ENCODE assay signal across 7 cellular contexts in the genomic region with DNA sequence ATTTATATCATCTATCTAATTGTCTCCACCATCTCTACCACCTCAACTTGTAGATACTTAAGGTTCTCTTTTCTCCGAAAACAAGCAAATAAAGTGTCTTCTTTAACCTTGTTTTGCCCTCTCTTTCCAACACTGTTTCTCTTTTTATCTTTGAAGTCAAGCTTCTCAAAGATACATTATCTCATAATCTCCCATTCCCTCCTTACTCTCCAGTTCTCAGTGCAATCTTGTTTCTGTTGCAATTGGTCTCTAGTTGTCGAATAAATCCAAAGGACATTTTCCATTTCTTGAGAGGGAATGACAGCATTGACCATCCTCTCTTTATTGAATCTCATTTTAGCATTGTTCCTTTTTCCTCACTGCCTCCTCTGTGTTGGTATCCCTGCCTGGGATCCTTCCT.
"Had no signal": no experiment of that assay in that cellular context is flagged by ENCODE, and none has a peak within 500 bp of the region (broad histone marks: within the 10 kb centered on the region; RNA-seq: fewer than 3 reads in every experiment).

No MANE protein-coding gene starts in this region.

- H3K4me3 ChIP-seq: GM12878 had no signal

- FAIRE-seq: G401.6, GM12878, GM12891, GM12892, GM19239 had no signal

- ATAC-seq: GM12878 had no signal

- DNase-seq: GDM1, GF-D8 had no signal
